Comparison of ENCODE assay signal across 9 cellular contexts in the genomic region with DNA sequence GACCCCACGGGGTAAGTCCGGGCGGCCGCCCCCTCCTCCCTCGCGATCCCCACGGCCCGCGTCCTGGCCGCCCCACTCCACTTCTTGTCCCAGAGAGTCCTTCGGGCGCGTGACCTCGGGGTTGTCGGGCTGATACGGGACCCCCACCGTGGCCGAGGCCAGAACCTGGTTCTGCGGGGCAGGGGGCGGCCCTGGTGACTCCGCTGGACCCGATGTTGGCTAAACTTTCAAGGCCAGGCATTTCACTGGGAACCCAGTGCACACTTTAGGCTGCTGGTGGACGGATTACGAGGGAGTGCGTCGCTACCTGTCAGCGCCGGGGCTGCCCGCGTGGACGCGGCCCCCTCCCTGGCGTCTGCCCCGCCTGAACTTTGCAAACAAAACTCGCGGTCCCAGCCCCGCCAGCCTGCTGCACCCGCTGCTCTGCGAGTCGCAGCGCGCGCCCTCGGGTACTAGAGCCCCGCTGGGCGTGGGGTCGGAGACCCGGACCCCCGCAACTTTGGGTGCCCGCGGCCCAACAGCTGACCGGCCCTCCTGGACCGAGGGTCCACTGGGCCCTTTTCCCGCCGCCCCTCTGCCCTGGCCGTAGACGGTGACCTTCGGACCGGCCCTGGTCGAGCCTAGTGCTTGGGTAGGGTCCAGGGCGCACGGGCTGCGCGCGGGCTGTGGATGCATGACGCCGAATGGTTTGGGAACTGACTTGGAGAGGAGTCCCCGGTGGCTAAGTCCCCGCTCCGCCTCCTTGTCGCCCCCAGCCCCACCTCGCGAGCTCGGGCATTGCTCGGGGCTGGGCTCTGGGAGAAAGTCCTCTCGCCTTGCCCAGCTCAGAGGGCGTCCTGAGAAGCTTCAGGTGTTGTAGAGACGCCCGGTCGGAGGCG. TPM values are rescaled to one million over a fixed set of nuclear protein-coding genes. Genes with fewer than 3 reads are reported as not detected.
DNase-seq lines count a peak whose midpoint lies in the region; ATAC-seq, FAIRE-seq and TF ChIP-seq lines count a peak whose summit lies in the region.
"Had no signal": no experiment of that assay in that cellular context is flagged by ENCODE, and none has a peak within 500 bp of the region (broad histone marks: within the 10 kb centered on the region; RNA-seq: fewer than 3 reads in every experiment).

No MANE protein-coding gene starts in this region.

- H3K4me1 ChIP-seq in neuron (ENCODE audit: insufficient read depth, low read length), result no peaks in the 10 kb centered on the region

- peaks cover 9% of the 10 kb centered on the region for H3K36me3 Mint-ChIP-seq in activated CD8-positive, alpha-beta memory T cell treated with anti-CD3 and anti-CD28 coated beads, Interleukin-2, amount 10 ng/mL, durations not matched to agents 7 days and 5 days

- H3K9me3 Mint-ChIP-seq in activated CD8-positive, alpha-beta memory T cell treated with anti-CD3 and anti-CD28 coated beads, Interleukin-2, amount 10 ng/mL, durations not matched to agents 7 days and 5 days (ENCODE audit: low read depth), result no peaks in the 10 kb centered on the region

- no peak for FAIRE-seq in frontal cortex (lab: Jason Lieb, UNC)
- FAIRE-seq: K562 had no signal

- H3K27me3 Mint-ChIP-seq in activated CD8-positive, alpha-beta memory T cell treated with anti-CD3 and anti-CD28 coated beads, Interleukin-2, amount 10 ng/mL, durations not matched to agents 7 days and 5 days, result no peaks in the 10 kb centered on the region

- H3K4me3 ChIP-seq in GM12865 (ENCODE audit: low read depth, low read length), result peak overlapping the region; percentile 81
- H3K4me3 ChIP-seq in fibroblast of pulmonary artery (replicated peaks; ENCODE audit: low read depth, low read length), result peak overlapping the region; percentile 71
- H3K4me3 ChIP-seq in neuron (ENCODE audit: low read length), result peak overlapping the region; percentile 52
- H3K4me3 ChIP-seq: K562 had no signal

- TF ChIP-seq CTCF in GM12865 (IDR thresholded peaks at IDR 0.05; ENCODE audit: insufficient read depth, low read depth, low read length, missing control alignments) (no peak), fibroblast of pulmonary artery (IDR thresholded peaks at IDR 0.05; ENCODE audit: low read length, missing control alignments) (no peak)

- peak overlapping the region; percentile 79 for H3K4me3 Mint-ChIP-seq in activated CD8-positive, alpha-beta memory T cell treated with anti-CD3 and anti-CD28 coated beads, Interleukin-2, amount 10 ng/mL, durations not matched to agents 7 days and 5 days

- peaks cover 51% of the 10 kb centered on the region for H3K4me1 Mint-ChIP-seq in activated CD8-positive, alpha-beta memory T cell treated with anti-CD3 and anti-CD28 coated beads, Interleukin-2, amount 10 ng/mL, durations not matched to agents 7 days and 5 days

- H3K9me3 ChIP-seq in neuron (ENCODE audit: low read length), result no peaks in the 10 kb centered on the region

- peak; percentile 19 for ATAC-seq in HG03097 (IDR thresholded peaks at IDR 0.05; ENCODE audit: low FRiP score, unreplicated experiment)
- peak; percentile 34 for ATAC-seq in activated CD8-positive, alpha-beta memory T cell treated with anti-CD3 and anti-CD28 coated beads, Interleukin-2, amount 10 ng/mL, durations not matched to agents 7 days and 5 days
- ATAC-seq: K562 had no signal

- CTCF ChIA-PET in activated CD8-positive, alpha-beta memory T cell treated with anti-CD3 and anti-CD28 coated beads, Interleukin-2, amount 10 ng/mL, durations not matched to agents 7 days and 5 days (lab: Charles Lee), result interaction anchor here (2.1 kb wide), 1 partner anchor 33 kb away, joined by 4 read pairs; no protein-coding TSS in a partner anchor

- H3K27me3 ChIP-seq in neuron (ENCODE audit: insufficient read depth, low read length), result no peaks in the 10 kb centered on the region

- DNase-seq in GM12865 (ENCODE audit: low read depth) (peak; percentile 35), fibroblast of pulmonary artery (ENCODE audit: low read depth) (peak; percentile 29), pons (ENCODE audit: low spot score) (no peak), frontal cortex (ENCODE audit: low spot score in 2 of 2) (no peak)
- peak; percentile 55 for DNase-seq in activated CD8-positive, alpha-beta memory T cell treated with anti-CD3 and anti-CD28 coated beads, Interleukin-2, amount 10 ng/mL, durations not matched to agents 7 days and 5 days
- no peak for DNase-seq in effector CD4-positive, alpha-beta T cell

- H3K27ac Mint-ChIP-seq in activated CD8-positive, alpha-beta memory T cell treated with anti-CD3 and anti-CD28 coated beads, Interleukin-2, amount 10 ng/mL, durations not matched to agents 7 days and 5 days, result peak overlapping the region; percentile 84

- H3K36me3 ChIP-seq in neuron (ENCODE audit: insufficient read depth, low read length), result no peaks in the 10 kb centered on the region

- H2AFZ ChIP-seq in neuron (ENCODE audit: low read depth, low read length), result peak overlapping the region; percentile 99

RNA-seq across cellular contexts. Expression of a gene that starts 0.6 kb away (rescaled TPM):
- total RNA-seq in activated CD8-positive, alpha-beta memory T cell treated with anti-CD3 and anti-CD28 coated beads, Interleukin-2, amount 10 ng/mL, durations not matched to agents 7 days and 5 days, result 100 to 1,000 TPM in 1 of 2 experiments, 10 to 100 TPM in 1; 76.1 to 122 TPM
- under 0.01 TPM for total RNA-seq in frontal cortex

Comparison
In these comparisons a context has a peak if more than half of its experiments do, and no peak if none do; other contexts are left out.
1. DNase-seq: peak in GM12865 (single experiment), activated CD8-positive, alpha-beta memory T cell treated with anti-CD3 and anti-CD28 coated beads, Interleukin-2, amount 10 ng/mL, durations not matched to agents 7 days and 5 days (single experiment) and fibroblast of pulmonary artery (single experiment); none in pons (single experiment), effector CD4-positive, alpha-beta T cell (single experiment) and frontal cortex (0 of 2).
2. RNA of a gene that starts 0.6 kb away (total RNA-seq): 76.1 to 122 TPM in activated CD8-positive, alpha-beta memory T cell treated with anti-CD3 and anti-CD28 coated beads, Interleukin-2, amount 10 ng/mL, durations not matched to agents 7 days and 5 days; under 0.01 TPM in frontal cortex (single experiment); every median in the first group is over 10 times any median in the second.
3. Peak in every context shown above with its lines, with median percentiles within 50 percentile points of each other: H3K4me3 ChIP-seq.